ENCODE assay signal across 19 cellular contexts in the genomic region with DNA sequence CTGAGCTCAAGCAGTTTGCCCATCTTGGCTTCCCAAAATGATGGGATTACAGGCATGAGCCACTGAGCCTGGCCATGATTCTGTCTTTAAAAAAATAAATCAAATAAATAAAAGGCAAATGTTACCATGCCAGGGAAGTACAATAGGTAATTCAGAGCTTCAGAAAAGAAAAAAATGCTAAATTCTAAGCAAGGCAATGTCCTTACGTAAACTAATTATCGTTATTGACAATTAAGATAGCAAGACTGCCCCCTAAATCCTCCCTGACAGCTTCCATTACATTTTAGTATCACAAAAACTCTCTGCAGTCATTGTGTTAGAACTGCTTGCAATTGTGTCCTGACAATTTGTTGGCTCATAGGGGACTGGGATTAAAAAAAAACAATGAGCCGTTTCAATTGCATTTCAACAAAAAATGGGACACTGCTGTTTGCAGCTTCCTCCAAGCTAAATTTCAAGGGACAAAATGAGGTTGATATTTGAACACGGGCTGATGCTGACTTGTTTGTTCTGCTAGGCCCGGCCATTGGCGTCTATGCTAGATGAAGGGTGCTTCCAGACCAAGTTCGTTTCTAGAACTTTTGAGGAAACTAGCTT.
"Had no signal": no experiment of that assay in that cellular context is flagged by ENCODE, and none has a peak within 500 bp of the region (broad histone marks: within the 10 kb centered on the region; RNA-seq: fewer than 3 reads in every experiment).

No MANE protein-coding gene starts in this region.

- H3K27ac ChIP-seq: heart right ventricle, neutrophil, stomach, suprapubic skin, tibial artery, upper lobe of left lung, vagina had no signal

- DNase-seq: cortex of kidney; effector memory CD4-positive, alpha-beta T cell; heart right ventricle; islet precursor cell; mammary epithelial cell; right cardiac atrium; small intestine; stimulated activated CD4-positive, alpha-beta T cell treated with anti-CD3 and anti-CD28 coated beads, Interleukin-12 subunit alpha, Interleukin-12 subunit beta, amount 100 ng/mL, for 4 hours; stimulated activated naive CD4-positive, alpha-beta T cell; stomach; tibial artery had no signal

- H3K36me3 Mint-ChIP-seq: mesothelial cell of epicardium; natural killer cell treated with Interleukin-12 subunit alpha and Interleukin-12 subunit beta and Interleukin-15 and Interleukin-18, amount 100 ng/mL, for 72 hours had no signal

- H3K4me3 ChIP-seq: heart right ventricle, stomach, suprapubic skin, tibial artery, upper lobe of left lung, vagina had no signal

- H3K9me3 Mint-ChIP-seq: mesothelial cell of epicardium; natural killer cell treated with Interleukin-12 subunit alpha and Interleukin-12 subunit beta and Interleukin-15 and Interleukin-18, amount 100 ng/mL, for 72 hours had no signal

- H3K27me3 ChIP-seq: heart right ventricle, stomach, suprapubic skin, tibial artery, upper lobe of left lung, vagina had no signal

- H3K4me1 ChIP-seq: suprapubic skin, tibial artery, upper lobe of left lung, vagina had no signal

- ATAC-seq: esophagus mucosa; heart right ventricle; left lobe of liver; natural killer cell treated with Interleukin-12 subunit alpha and Interleukin-12 subunit beta and Interleukin-15 and Interleukin-18, amount 100 ng/mL, for 72 hours; right cardiac atrium had no signal

- H3K36me3 ChIP-seq: heart right ventricle, neutrophil, stomach, suprapubic skin, tibial artery, upper lobe of left lung, vagina had no signal

- H3K27me3 Mint-ChIP-seq: natural killer cell treated with Interleukin-12 subunit alpha and Interleukin-12 subunit beta and Interleukin-15 and Interleukin-18, amount 100 ng/mL, for 72 hours had no signal

- H3K4me3 Mint-ChIP-seq: mesothelial cell of epicardium; natural killer cell treated with Interleukin-12 subunit alpha and Interleukin-12 subunit beta and Interleukin-15 and Interleukin-18, amount 100 ng/mL, for 72 hours had no signal

- H3K27ac Mint-ChIP-seq: mesothelial cell of epicardium; natural killer cell treated with Interleukin-12 subunit alpha and Interleukin-12 subunit beta and Interleukin-15 and Interleukin-18, amount 100 ng/mL, for 72 hours had no signal
